In the genomic region with DNA sequence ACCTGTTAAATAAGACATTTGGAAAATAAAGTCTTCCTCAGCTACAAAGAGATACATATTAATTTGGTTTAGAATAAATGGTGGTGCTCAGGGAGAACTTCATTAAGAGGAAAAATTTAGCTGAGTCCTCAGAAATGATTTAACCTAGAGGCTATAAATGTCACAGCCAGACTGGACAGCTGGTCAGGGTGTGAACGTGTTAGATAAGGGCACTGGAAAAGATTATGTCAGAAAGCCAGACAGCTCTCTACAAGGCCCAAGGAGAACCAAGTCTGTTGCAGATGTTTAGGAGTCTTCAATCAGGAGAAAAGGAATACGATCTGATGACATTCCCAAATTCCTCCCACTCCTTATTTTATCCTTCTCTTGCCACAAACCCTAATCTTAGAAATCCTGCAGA, we compare ENCODE assay signal across 25 cellular contexts.
"Had no signal": no experiment of that assay in that cellular context is flagged by ENCODE, and none has a peak within 500 bp of the region (broad histone marks: within the 10 kb centered on the region; RNA-seq: fewer than 3 reads in every experiment).

No MANE protein-coding gene starts in this region.

- FAIRE-seq: bronchial epithelial cell, TTC549 had no signal

- H3K9me3 ChIP-seq: ascending aorta, body of pancreas had no signal

- H3K27ac Mint-ChIP-seq: activated CD8-positive, alpha-beta T cell treated with anti-CD3 and anti-CD28 coated beads for 36 hours; activated naive CD4-positive, alpha-beta T cell treated with anti-CD3 and anti-CD28 coated beads, Interleukin-2, amount 50 U/mL, for 24 hours; activated naive CD8-positive, alpha-beta T cell treated with anti-CD3 and anti-CD28 coated beads, Interleukin-2, amount 50 U/mL, for 24 hours; T-helper 17 cell had no signal

- DNase-seq: activated CD4-positive, alpha-beta T cell treated with anti-CD3 and anti-CD28 coated beads for 4 hours; activated CD8-positive, alpha-beta memory T cell treated with anti-CD3 and anti-CD28 coated beads, Interleukin-2, amount 50 U/mL, for 4 hours; activated CD8-positive, alpha-beta T cell treated with anti-CD3 and anti-CD28 coated beads for 36 hours; activated effector memory CD4-positive, alpha-beta T cell treated with Interleukin-2 at 50 U/mL for 16 hours; activated naive CD4-positive, alpha-beta T cell; activated naive CD8-positive, alpha-beta T cell treated with anti-CD3 and anti-CD28 coated beads, Interleukin-2, amount 50 U/mL, for 24 hours; amniotic stem cell; body of pancreas; NCI-H1092; NCI-H1417; NCI-H1930; NCI-H2171 treated with DMSO at 0.1 percent for 48 hours; NCI-H226; NCI-H526 treated with DMSO at 0.1 percent for 48 hours; PC-9; SHP77 treated with DMSO at 0.1 percent for 48 hours; T-helper 17 cell; T-helper 9 cell had no signal

- H3K27me3 Mint-ChIP-seq: activated CD8-positive, alpha-beta T cell treated with anti-CD3 and anti-CD28 coated beads for 36 hours; activated naive CD8-positive, alpha-beta T cell treated with anti-CD3 and anti-CD28 coated beads, Interleukin-2, amount 50 U/mL, for 24 hours; central memory CD8-positive, alpha-beta T cell; T-helper 17 cell had no signal

- ATAC-seq: activated CD4-positive, CD25-positive, alpha-beta regulatory T cell treated with anti-CD3 and anti-CD28 coated beads, Interleukin-2, amount 50 U/mL, for 24 hours; activated CD8-positive, alpha-beta T cell treated with anti-CD3 and anti-CD28 coated beads for 36 hours; activated naive CD8-positive, alpha-beta T cell treated with anti-CD3 and anti-CD28 coated beads, Interleukin-2, amount 50 U/mL, for 24 hours; body of pancreas; T-helper 17 cell had no signal

- H3K36me3 Mint-ChIP-seq: activated naive CD4-positive, alpha-beta T cell treated with anti-CD3 and anti-CD28 coated beads, Interleukin-2, amount 50 U/mL, for 24 hours had no signal

- H3K9me3 Mint-ChIP-seq: activated CD8-positive, alpha-beta T cell treated with anti-CD3 and anti-CD28 coated beads for 36 hours; activated naive CD4-positive, alpha-beta T cell treated with anti-CD3 and anti-CD28 coated beads, Interleukin-2, amount 50 U/mL, for 24 hours; activated naive CD8-positive, alpha-beta T cell treated with anti-CD3 and anti-CD28 coated beads, Interleukin-2, amount 50 U/mL, for 24 hours had no signal

- H3K9ac ChIP-seq: KMS-11 had no signal

- H3K4me3 ChIP-seq: ascending aorta, body of pancreas, PC-9 had no signal

- H3K27ac ChIP-seq: ascending aorta, body of pancreas, KMS-11, PC-9 had no signal

- H3K4me1 ChIP-seq: ascending aorta, body of pancreas had no signal

- H3K27me3 ChIP-seq: ascending aorta, body of pancreas had no signal

- H3K4me1 Mint-ChIP-seq: activated naive CD4-positive, alpha-beta T cell treated with anti-CD3 and anti-CD28 coated beads, Interleukin-2, amount 50 U/mL, for 24 hours; activated naive CD8-positive, alpha-beta T cell treated with anti-CD3 and anti-CD28 coated beads, Interleukin-2, amount 50 U/mL, for 24 hours; central memory CD8-positive, alpha-beta T cell; T-helper 17 cell had no signal

- H3K36me3 ChIP-seq: ascending aorta had no signal

- H3K4me2 ChIP-seq: KMS-11, PC-9 had no signal

- H3K4me3 Mint-ChIP-seq: activated CD8-positive, alpha-beta T cell treated with anti-CD3 and anti-CD28 coated beads for 36 hours; activated naive CD4-positive, alpha-beta T cell treated with anti-CD3 and anti-CD28 coated beads, Interleukin-2, amount 50 U/mL, for 24 hours; activated naive CD8-positive, alpha-beta T cell treated with anti-CD3 and anti-CD28 coated beads, Interleukin-2, amount 50 U/mL, for 24 hours; central memory CD8-positive, alpha-beta T cell; T-helper 17 cell had no signal

- H2AFZ ChIP-seq: PC-9 had no signal
